Comparison of ENCODE assay signal across 1 cellular context in the genomic region with DNA sequence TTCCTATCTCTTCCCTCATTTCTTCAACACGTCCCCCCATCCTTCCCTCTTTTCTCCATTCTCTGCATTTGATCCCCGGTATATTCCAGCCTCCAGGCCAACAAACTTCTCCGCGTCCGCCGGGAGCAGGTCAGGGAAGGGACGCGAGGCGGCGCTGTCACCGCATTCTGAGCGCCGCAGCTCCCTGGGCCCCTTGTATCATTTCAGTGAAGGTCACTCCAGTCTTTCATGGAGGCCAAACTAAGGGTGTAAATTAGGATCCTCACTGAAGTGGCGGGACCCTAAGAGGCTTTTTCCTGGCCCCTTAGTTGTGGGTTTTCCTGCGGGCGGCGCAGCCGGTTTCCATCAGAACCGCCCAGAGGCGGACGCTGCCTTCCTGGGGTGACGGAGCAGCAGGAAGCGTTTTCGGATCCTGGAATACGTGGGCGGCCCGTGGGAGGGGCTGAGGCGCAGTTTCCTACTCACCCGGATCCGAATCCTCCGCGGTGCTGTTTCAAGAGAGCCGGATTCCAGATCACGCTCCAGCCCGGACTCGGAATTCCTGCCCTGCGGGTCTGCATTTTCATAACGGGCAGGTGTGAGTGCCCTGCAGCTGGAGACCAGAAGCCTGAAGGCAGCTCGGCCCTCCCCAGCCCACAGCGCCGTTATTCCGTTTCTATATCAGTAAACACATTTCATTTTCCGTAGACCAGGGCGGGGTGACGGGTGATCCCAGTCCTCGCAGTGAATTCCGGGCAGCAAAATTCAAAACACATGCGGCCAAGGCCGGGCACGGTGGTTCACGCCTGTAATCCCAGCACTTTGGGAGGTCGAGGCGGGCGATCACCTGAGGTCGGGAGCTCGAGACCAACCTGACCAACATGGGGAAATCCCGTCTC.
TF ChIP-seq lines count a peak whose summit lies in the region.

No MANE protein-coding gene starts in this region.

TF ChIP-seq in HepG2, 621 proteins besides CTCF, POLR2A, EP300 and RAD21 (continued from another document and continues in another):
- TF ChIP-seq, protein P1, sequence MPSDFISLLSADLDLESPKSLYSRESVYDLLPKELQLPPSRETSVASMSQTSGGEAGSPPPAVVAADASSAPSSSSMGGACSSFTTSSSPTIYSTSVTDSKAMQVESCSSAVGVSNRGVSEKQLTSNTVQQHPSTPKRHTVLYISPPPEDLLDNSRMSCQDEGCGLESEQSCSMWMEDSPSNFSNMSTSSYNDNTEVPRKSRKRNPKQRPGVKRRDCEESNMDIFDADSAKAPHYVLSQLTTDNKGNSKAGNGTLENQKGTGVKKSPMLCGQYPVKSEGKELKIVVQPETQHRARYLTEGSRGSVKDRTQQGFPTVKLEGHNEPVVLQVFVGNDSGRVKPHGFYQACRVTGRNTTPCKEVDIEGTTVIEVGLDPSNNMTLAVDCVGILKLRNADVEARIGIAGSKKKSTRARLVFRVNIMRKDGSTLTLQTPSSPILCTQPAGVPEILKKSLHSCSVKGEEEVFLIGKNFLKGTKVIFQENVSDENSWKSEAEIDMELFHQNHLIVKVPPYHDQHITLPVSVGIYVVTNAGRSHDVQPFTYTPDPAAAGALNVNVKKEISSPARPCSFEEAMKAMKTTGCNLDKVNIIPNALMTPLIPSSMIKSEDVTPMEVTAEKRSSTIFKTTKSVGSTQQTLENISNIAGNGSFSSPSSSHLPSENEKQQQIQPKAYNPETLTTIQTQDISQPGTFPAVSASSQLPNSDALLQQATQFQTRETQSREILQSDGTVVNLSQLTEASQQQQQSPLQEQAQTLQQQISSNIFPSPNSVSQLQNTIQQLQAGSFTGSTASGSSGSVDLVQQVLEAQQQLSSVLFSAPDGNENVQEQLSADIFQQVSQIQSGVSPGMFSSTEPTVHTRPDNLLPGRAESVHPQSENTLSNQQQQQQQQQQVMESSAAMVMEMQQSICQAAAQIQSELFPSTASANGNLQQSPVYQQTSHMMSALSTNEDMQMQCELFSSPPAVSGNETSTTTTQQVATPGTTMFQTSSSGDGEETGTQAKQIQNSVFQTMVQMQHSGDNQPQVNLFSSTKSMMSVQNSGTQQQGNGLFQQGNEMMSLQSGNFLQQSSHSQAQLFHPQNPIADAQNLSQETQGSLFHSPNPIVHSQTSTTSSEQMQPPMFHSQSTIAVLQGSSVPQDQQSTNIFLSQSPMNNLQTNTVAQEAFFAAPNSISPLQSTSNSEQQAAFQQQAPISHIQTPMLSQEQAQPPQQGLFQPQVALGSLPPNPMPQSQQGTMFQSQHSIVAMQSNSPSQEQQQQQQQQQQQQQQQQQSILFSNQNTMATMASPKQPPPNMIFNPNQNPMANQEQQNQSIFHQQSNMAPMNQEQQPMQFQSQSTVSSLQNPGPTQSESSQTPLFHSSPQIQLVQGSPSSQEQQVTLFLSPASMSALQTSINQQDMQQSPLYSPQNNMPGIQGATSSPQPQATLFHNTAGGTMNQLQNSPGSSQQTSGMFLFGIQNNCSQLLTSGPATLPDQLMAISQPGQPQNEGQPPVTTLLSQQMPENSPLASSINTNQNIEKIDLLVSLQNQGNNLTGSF (CRISPR knock-in tag; IDR thresholded peaks at IDR 0.05): no peak
- TF ChIP-seq ZNF776 (CRISPR knock-in tag; IDR thresholded peaks at IDR 0.05) (no peak), MTF1 (CRISPR knock-in tag; IDR thresholded peaks at IDR 0.05) (no peak), ZMAT3 (CRISPR knock-in tag; conservative IDR thresholded peaks at IDR 0.05) (no peak; the same call in 1 of the 2 replicates), ZNF550 (CRISPR knock-in tag; IDR thresholded peaks at IDR 0.05; ENCODE audit: borderline replicate concordance) (no peak), PPARG (CRISPR knock-in tag; conservative IDR thresholded peaks at IDR 0.05) (0 out of 2 replicates have a peak, but pooled peaks have one; percentile 21), CHD2 (IDR thresholded peaks at IDR 0.05; ENCODE audit: low read depth, low read length) (no peak), SMARCE1 (IDR thresholded peaks at IDR 0.05; ENCODE audit: borderline replicate concordance) (no peak), MAFG (CRISPR knock-in tag; IDR thresholded peaks at IDR 0.05) (no peak), ZNF256 (CRISPR knock-in tag; conservative IDR thresholded peaks at IDR 0.05) (no peak), BCL6 (CRISPR knock-in tag; IDR thresholded peaks at IDR 0.05) (peak; percentile 65), MXD4 (CRISPR knock-in tag; IDR thresholded peaks at IDR 0.05) (peak; percentile 60), ZNF296 (CRISPR knock-in tag; conservative IDR thresholded peaks at IDR 0.05) (0 out of 2 replicates have a peak, but pooled peaks have one; percentile 59), POGZ (CRISPR knock-in tag; IDR thresholded peaks at IDR 0.05) (no peak), CENPX (CRISPR knock-in tag; IDR thresholded peaks at IDR 0.05) (no peak), ZNF20 (CRISPR knock-in tag; IDR thresholded peaks at IDR 0.05) (no peak), PAX8 (CRISPR knock-in tag; IDR thresholded peaks at IDR 0.05; ENCODE audit: borderline replicate concordance) (no peak), ZNF746 (CRISPR knock-in tag; IDR thresholded peaks at IDR 0.05) (no peak), ARNT (IDR thresholded peaks at IDR 0.05) (no peak)
- TF ChIP-seq, protein P2, sequence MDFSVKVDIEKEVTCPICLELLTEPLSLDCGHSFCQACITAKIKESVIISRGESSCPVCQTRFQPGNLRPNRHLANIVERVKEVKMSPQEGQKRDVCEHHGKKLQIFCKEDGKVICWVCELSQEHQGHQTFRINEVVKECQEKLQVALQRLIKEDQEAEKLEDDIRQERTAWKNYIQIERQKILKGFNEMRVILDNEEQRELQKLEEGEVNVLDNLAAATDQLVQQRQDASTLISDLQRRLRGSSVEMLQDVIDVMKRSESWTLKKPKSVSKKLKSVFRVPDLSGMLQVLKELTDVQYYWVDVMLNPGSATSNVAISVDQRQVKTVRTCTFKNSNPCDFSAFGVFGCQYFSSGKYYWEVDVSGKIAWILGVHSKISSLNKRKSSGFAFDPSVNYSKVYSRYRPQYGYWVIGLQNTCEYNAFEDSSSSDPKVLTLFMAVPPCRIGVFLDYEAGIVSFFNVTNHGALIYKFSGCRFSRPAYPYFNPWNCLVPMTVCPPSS (IDR thresholded peaks at IDR 0.05): no peak
- TF ChIP-seq, protein P3, sequence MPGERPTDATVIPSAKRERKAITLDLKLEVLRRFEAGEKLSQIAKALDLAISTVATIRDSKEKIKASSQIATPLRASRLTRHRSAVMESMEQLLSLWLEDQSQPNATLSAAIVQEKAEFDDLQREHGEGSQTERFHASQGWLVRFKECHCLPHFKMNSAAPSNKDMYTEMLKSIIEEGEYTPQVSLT (CRISPR knock-in tag; IDR thresholded peaks at IDR 0.05; ENCODE audit: borderline replicate concordance, low read depth): no peak
- TF ChIP-seq, protein P4, sequence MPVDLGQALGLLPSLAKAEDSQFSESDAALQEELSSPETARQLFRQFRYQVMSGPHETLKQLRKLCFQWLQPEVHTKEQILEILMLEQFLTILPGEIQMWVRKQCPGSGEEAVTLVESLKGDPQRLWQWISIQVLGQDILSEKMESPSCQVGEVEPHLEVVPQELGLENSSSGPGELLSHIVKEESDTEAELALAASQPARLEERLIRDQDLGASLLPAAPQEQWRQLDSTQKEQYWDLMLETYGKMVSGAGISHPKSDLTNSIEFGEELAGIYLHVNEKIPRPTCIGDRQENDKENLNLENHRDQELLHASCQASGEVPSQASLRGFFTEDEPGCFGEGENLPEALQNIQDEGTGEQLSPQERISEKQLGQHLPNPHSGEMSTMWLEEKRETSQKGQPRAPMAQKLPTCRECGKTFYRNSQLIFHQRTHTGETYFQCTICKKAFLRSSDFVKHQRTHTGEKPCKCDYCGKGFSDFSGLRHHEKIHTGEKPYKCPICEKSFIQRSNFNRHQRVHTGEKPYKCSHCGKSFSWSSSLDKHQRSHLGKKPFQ (CRISPR knock-in tag; IDR thresholded peaks at IDR 0.05; ENCODE audit: insufficient replicate concordance): peak; percentile 95
- TF ChIP-seq, protein P5, sequence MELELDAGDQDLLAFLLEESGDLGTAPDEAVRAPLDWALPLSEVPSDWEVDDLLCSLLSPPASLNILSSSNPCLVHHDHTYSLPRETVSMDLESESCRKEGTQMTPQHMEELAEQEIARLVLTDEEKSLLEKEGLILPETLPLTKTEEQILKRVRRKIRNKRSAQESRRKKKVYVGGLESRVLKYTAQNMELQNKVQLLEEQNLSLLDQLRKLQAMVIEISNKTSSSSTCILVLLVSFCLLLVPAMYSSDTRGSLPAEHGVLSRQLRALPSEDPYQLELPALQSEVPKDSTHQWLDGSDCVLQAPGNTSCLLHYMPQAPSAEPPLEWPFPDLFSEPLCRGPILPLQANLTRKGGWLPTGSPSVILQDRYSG (CRISPR knock-in tag; IDR thresholded peaks at IDR 0.05): no peak
- TF ChIP-seq, protein P6, sequence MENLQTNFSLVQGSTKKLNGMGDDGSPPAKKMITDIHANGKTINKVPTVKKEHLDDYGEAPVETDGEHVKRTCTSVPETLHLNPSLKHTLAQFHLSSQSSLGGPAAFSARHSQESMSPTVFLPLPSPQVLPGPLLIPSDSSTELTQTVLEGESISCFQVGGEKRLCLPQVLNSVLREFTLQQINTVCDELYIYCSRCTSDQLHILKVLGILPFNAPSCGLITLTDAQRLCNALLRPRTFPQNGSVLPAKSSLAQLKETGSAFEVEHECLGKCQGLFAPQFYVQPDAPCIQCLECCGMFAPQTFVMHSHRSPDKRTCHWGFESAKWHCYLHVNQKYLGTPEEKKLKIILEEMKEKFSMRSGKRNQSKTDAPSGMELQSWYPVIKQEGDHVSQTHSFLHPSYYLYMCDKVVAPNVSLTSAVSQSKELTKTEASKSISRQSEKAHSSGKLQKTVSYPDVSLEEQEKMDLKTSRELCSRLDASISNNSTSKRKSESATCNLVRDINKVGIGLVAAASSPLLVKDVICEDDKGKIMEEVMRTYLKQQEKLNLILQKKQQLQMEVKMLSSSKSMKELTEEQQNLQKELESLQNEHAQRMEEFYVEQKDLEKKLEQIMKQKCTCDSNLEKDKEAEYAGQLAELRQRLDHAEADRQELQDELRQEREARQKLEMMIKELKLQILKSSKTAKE (CRISPR knock-in tag; IDR thresholded peaks at IDR 0.05; ENCODE audit: borderline replicate concordance): no peak
- TF ChIP-seq, protein P7, sequence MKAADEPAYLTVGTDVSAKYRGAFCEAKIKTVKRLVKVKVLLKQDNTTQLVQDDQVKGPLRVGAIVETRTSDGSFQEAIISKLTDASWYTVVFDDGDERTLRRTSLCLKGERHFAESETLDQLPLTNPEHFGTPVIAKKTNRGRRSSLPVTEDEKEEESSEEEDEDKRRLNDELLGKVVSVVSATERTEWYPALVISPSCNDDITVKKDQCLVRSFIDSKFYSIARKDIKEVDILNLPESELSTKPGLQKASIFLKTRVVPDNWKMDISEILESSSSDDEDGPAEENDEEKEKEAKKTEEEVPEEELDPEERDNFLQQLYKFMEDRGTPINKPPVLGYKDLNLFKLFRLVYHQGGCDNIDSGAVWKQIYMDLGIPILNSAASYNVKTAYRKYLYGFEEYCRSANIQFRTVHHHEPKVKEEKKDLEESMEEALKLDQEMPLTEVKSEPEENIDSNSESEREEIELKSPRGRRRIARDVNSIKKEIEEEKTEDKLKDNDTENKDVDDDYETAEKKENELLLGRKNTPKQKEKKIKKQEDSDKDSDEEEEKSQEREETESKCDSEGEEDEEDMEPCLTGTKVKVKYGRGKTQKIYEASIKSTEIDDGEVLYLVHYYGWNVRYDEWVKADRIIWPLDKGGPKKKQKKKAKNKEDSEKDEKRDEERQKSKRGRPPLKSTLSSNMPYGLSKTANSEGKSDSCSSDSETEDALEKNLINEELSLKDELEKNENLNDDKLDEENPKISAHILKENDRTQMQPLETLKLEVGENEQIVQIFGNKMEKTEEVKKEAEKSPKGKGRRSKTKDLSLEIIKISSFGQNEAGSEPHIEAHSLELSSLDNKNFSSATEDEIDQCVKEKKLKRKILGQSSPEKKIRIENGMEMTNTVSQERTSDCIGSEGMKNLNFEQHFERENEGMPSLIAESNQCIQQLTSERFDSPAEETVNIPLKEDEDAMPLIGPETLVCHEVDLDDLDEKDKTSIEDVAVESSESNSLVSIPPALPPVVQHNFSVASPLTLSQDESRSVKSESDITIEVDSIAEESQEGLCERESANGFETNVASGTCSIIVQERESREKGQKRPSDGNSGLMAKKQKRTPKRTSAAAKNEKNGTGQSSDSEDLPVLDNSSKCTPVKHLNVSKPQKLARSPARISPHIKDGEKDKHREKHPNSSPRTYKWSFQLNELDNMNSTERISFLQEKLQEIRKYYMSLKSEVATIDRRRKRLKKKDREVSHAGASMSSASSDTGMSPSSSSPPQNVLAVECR (CRISPR knock-in tag; IDR thresholded peaks at IDR 0.05; ENCODE audit: borderline replicate concordance): peak; percentile 17; the same call in 1 of the 2 replicates
- TF ChIP-seq, protein P8, sequence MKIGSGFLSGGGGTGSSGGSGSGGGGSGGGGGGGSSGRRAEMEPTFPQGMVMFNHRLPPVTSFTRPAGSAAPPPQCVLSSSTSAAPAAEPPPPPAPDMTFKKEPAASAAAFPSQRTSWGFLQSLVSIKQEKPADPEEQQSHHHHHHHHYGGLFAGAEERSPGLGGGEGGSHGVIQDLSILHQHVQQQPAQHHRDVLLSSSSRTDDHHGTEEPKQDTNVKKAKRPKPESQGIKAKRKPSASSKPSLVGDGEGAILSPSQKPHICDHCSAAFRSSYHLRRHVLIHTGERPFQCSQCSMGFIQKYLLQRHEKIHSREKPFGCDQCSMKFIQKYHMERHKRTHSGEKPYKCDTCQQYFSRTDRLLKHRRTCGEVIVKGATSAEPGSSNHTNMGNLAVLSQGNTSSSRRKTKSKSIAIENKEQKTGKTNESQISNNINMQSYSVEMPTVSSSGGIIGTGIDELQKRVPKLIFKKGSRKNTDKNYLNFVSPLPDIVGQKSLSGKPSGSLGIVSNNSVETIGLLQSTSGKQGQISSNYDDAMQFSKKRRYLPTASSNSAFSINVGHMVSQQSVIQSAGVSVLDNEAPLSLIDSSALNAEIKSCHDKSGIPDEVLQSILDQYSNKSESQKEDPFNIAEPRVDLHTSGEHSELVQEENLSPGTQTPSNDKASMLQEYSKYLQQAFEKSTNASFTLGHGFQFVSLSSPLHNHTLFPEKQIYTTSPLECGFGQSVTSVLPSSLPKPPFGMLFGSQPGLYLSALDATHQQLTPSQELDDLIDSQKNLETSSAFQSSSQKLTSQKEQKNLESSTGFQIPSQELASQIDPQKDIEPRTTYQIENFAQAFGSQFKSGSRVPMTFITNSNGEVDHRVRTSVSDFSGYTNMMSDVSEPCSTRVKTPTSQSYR (CRISPR knock-in tag; IDR thresholded peaks at IDR 0.05; ENCODE audit: borderline replicate concordance): no peak
- TF ChIP-seq, protein P9, sequence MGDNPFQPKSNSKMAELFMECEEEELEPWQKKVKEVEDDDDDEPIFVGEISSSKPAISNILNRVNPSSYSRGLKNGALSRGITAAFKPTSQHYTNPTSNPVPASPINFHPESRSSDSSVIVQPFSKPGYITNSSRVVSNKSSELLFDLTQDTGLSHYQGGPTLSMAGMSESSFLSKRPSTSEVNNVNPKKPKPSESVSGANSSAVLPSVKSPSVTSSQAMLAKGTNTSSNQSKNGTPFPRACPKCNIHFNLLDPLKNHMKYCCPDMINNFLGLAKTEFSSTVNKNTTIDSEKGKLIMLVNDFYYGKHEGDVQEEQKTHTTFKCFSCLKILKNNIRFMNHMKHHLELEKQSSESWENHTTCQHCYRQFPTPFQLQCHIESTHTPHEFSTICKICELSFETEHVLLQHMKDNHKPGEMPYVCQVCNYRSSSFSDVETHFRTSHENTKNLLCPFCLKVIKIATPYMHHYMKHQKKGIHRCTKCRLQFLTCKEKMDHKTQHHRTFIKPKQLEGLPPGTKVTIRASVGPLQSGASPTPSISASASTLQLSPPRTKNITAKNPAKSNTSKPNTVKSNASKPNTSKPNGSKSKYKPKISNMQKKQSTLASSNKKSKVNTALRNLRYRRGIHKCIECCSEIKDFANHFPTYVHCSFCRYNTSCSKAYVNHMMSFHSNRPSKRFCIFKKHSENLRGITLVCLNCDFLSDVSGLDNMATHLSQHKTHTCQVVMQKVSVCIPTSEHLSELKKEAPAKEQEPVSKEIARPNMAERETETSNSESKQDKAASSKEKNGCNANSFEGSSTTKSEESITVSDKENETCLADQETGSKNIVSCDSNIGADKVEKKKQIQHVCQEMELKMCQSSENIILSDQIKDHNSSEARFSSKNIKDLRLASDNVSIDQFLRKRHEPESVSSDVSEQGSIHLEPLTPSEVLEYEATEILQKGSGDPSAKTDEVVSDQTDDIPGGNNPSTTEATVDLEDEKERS (CRISPR knock-in tag; IDR thresholded peaks at IDR 0.05): no peak
